ENCODE assay signal across 1 cellular context in the genomic region with DNA sequence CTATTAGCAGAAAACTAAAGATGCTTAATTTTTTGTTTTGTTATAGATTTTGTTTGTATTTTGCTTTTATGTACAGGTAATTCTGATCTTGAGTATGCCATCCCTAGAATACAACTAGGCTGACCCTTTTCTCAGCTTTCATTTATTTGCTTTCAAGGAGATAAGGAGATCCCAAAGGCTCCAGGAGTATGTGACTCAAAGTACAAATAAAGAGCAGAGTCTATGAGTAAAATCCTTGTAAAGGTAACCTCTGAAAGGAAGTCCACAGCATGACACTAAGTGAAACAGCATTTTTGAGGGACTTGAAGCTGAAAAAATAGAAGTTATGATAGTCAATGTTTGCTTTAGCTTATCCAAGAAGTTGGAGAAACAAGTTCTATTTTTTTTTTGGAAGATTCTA.
TF ChIP-seq lines count a peak whose summit lies in the region.

No MANE protein-coding gene starts in this region.

TF ChIP-seq in SK-N-SH treated with all-trans-retinoic acid at 6 μM for 48 hours, 23 proteins besides CTCF, POLR2A, EP300 and RAD21 (continued from another document):
- TF ChIP-seq ZFP30 (CRISPR knock-in tag; IDR thresholded peaks at IDR 0.05) (no peak), ISL1 (CRISPR knock-in tag; IDR thresholded peaks at IDR 0.05) (no peak), ESRRG (CRISPR knock-in tag; IDR thresholded peaks at IDR 0.05) (no peak), RARB (CRISPR knock-in tag; IDR thresholded peaks at IDR 0.05) (no peak), SNAI2 (CRISPR knock-in tag; IDR thresholded peaks at IDR 0.05) (no peak), BACH2 (CRISPR knock-in tag; IDR thresholded peaks at IDR 0.05; ENCODE audit: borderline replicate concordance) (no peak)
